In genomic region chr14:44956866-44957265, GRCh38 we compare ENCODE assay signal across 20 cellular contexts. TPM values are rescaled to one million over a fixed set of nuclear protein-coding genes. Genes with fewer than 3 reads are reported as not detected.
DNase-seq lines count a peak whose midpoint lies in the region; ATAC-seq, FAIRE-seq and TF ChIP-seq lines count a peak whose summit lies in the region.
"Had no signal": no experiment of that assay in that cellular context is flagged by ENCODE, and none has a peak within 500 bp of the region (broad histone marks: within the 10 kb centered on the region; RNA-seq: fewer than 3 reads in every experiment).

No MANE protein-coding gene starts in this region.

- POLR2A ChIA-PET in HepG2 (lab: Yijun Ruan, JAX), result no interaction called here

- H3K27me3 ChIP-seq in HepG2 (ENCODE audit: control insufficient read depth in 1 of 2, insufficient read depth in 2 of 2, low read length in 2 of 2) (no peaks in the 10 kb centered on the region; a peak in 1 of 5 replicates), right lobe of liver (no peaks in the 10 kb centered on the region)
- H3K27me3 ChIP-seq: BLaER1 had no signal

- CTCF ChIA-PET in HepG2 (lab: Yijun Ruan, JAX; ENCODE audit: low intra/inter-chr PET ratio, low total read pairs), result no interaction called here

- ATAC-seq in HepG2 (no peak), right lobe of liver (no peak), GM18868 (IDR thresholded peaks at IDR 0.05; ENCODE audit: unreplicated experiment) (no peak)
- ATAC-seq: GM12878, HCT116 had no signal

- no peak for TF ChIP-seq POLR2A in HepG2 (IDR thresholded peaks at IDR 0.05; ENCODE audit: insufficient read depth in 1 of 2, low read depth in 2 of 2, low read length in 2 of 2)
- no peak for TF ChIP-seq POLR2A in right lobe of liver (IDR thresholded peaks at IDR 0.05)
- no peak for TF ChIP-seq POLR2A in GM12892 (IDR thresholded peaks at IDR 0.05; ENCODE audit: low read depth, low read length)

- peaks cover 6% of the 10 kb centered on the region; the same call in 1 of the 2 replicates for H4K20me1 ChIP-seq in HepG2 (ENCODE audit: insufficient read depth, low read length)

- peaks cover 60% of the 10 kb centered on the region for H3K4me1 Mint-ChIP-seq in brain
- H3K4me1 Mint-ChIP-seq in endothelial cell (ENCODE audit: unreplicated experiment), result peaks cover 6% of the 10 kb centered on the region

- no peak for TF ChIP-seq RAD21 in HepG2 (CRISPR knock-in tag; IDR thresholded peaks at IDR 0.05)

- peaks cover 24% of the 10 kb centered on the region for H3K36me3 Mint-ChIP-seq in brain
- H3K36me3 Mint-ChIP-seq in endothelial cell (ENCODE audit: low read depth, unreplicated experiment), result no peaks in the 10 kb centered on the region

- H3K4me3 ChIP-seq in HepG2 (replicated peaks in 1 of 3; ENCODE audit: insufficient read depth in 1 of 3, low read depth in 2 of 3, low read length in 3 of 3) (no peak overlapping the region), right lobe of liver (no peak overlapping the region)
- H3K4me3 ChIP-seq: BLaER1, GM12878 had no signal

- no TSS peak for BruUV-seq in HepG2 (replicated peaks; lab: Mats Ljungman, UMichigan)

- H3K79me2 ChIP-seq in HepG2 (ENCODE audit: insufficient read depth, low read length), result peaks cover 68% of the 10 kb centered on the region

- WGBS in HepG2 (ENCODE audit: low lambda C conversion rate), result 99% methylated on average over 3 of the region's 3 CpGs
- WGBS in right lobe of liver (ENCODE audit: insufficient coverage, low coverage, low lambda C conversion rate, missing lambda C conversion rate), result 97% methylated on average over 3 of the region's 3 CpGs

- no peak overlapping the region for H3K9ac ChIP-seq in HepG2 (ENCODE audit: insufficient read depth, low read depth, low read length)
- H3K9ac ChIP-seq: BLaER1 had no signal

- no peak overlapping the region for H2AFZ ChIP-seq in HepG2 (ENCODE audit: low read length)

- in situ Hi-C loops in HepG2 (cut with HindIII; ENCODE audit: extremely low pct_ligation_motif_present, low pct_unique_long_range_greater_than_20kb), result no loop called here

- H3K36me3 ChIP-seq in HepG2 (replicated peaks in 1 of 2; ENCODE audit: control insufficient read depth in 1 of 2, insufficient read depth in 2 of 2, low read length in 2 of 2), result peaks cover 1 to 3% of the 10 kb centered on the region in 2 experiments; a peak in 1 of 5 replicates
- no peaks in the 10 kb centered on the region for H3K36me3 ChIP-seq in right lobe of liver

- DNase-seq in HepG2 (ENCODE audit: low spot score) (no peak), right lobe of liver (no peak), GM12892 (ENCODE audit: insufficient read length) (no peak), endothelial cell (ENCODE audit: low spot score) (no peak), activated gamma-delta T cell (lab: John Stamatoyannopoulos, UW) (no peak)
- DNase-seq: 8988T; CD8-positive, alpha-beta memory T cell; COR-L47; DMS 273 treated with DMSO at 0.1 percent for 48 hours; DMS53; DND-41; EL; GOT3; H7 had no signal

- TF ChIP-seq EP300 in HepG2 (IDR thresholded peaks at IDR 0.05; ENCODE audit: low read depth in 2 of 2, low read length in 2 of 2) (no peak), HepG2 (CRISPR knock-in tag; IDR thresholded peaks at IDR 0.05; ENCODE audit: borderline replicate concordance) (no peak)

- FAIRE-seq in HepG2 (lab: Jason Lieb, UNC) (no peak), GM12892 (lab: Jason Lieb, UNC) (peak; percentile 38)
- FAIRE-seq: GM12878 had no signal

- H3K4me3 Mint-ChIP-seq in brain, result peak overlapping the region in 4 of 5 experiments; percentile 7 to 69 (median 52)
- H3K4me3 Mint-ChIP-seq in endothelial cell (ENCODE audit: unreplicated experiment), result no peak overlapping the region
- H3K4me3 Mint-ChIP-seq: CD14-positive monocyte had no signal

- intact Hi-C loops in HepG2 (cut with micrococcal nuclease; ENCODE audit: unreplicated experiment) (no loop called here), right lobe of liver (cut with DNase I) (no loop called here)

- no peak overlapping the region for H3K4me2 ChIP-seq in HepG2 (ENCODE audit: low read depth, low read length)
- H3K4me2 ChIP-seq: BLaER1 had no signal

- H3K9me3 Mint-ChIP-seq in brain (no peaks in the 10 kb centered on the region), endothelial cell (ENCODE audit: unreplicated experiment) (no peaks in the 10 kb centered on the region)
- H3K9me3 Mint-ChIP-seq: CD14-positive monocyte; CD8-positive, alpha-beta memory T cell had no signal

- no peak for TF ChIP-seq CTCF in HepG2 (CRISPR knock-in tag; IDR thresholded peaks at IDR 0.05)
- no peak for TF ChIP-seq CTCF in right lobe of liver (IDR thresholded peaks at IDR 0.05)
- no peak for TF ChIP-seq CTCF in brain (conservative IDR thresholded peaks at IDR 0.05)
- TF ChIP-seq CTCF in endothelial cell (IDR thresholded peaks at IDR 0.05; ENCODE audit: unreplicated experiment), result no peak

- no peak overlapping the region for H3K27ac ChIP-seq in HepG2 (ENCODE audit: extremely low read length, insufficient read depth, low read length)
- no peak overlapping the region for H3K27ac ChIP-seq in right lobe of liver
- H3K27ac ChIP-seq: BLaER1 had no signal

- H3K27me3 Mint-ChIP-seq in brain (no peaks in the 10 kb centered on the region), endothelial cell (ENCODE audit: unreplicated experiment) (no peaks in the 10 kb centered on the region)
- H3K27me3 Mint-ChIP-seq: CD8-positive, alpha-beta memory T cell had no signal

- no peaks in the 10 kb centered on the region for H3K9me3 ChIP-seq in HepG2 (ENCODE audit: low read length)
- peaks cover 0 to 3% (median 0%) of the 10 kb centered on the region in 4 donors for H3K9me3 ChIP-seq in right lobe of liver
- H3K9me3 ChIP-seq: BLaER1 had no signal

- H3K27ac Mint-ChIP-seq in brain (no peak overlapping the region), endothelial cell (ENCODE audit: unreplicated experiment) (no peak overlapping the region)
- H3K27ac Mint-ChIP-seq: CD14-positive monocyte; CD8-positive, alpha-beta memory T cell had no signal

- H3K4me1 ChIP-seq in HepG2 (ENCODE audit: insufficient read depth, low read length) (peaks cover 24% of the 10 kb centered on the region), right lobe of liver (peaks cover 0 to 11% (median 5%) of the 10 kb centered on the region in 4 donors)

TF ChIP-seq in HepG2, 621 proteins besides CTCF, POLR2A, EP300 and RAD21 (continues in another document):
- no peak for TF ChIP-seq ZFAT (CRISPR knock-in tag; conservative IDR thresholded peaks at IDR 0.05)

RNA-seq across cellular contexts. Expression of gene KLHL28, which starts 4.9 kb away (rescaled TPM):
- 6.6 and 9.8 TPM in 2 replicates for total RNA-seq in HepG2 (2016; rRNA removed; fragmentation: Illumina TruSeq; extraction: Trizol)
- total RNA-seq in HepG2 (2016; cell fraction: cytosol; rRNA removed; fragmentation: Illumina TruSeq; extraction: Trizol; ENCODE audit: low read depth), result 2.5 and 4.1 TPM in 2 replicates
- 6.6 and 8.2 TPM in 2 replicates for total RNA-seq in HepG2 (2016; cell fraction: insoluble cytoplasmic fraction; rRNA removed; fragmentation: Illumina TruSeq; extraction: Trizol)
- total RNA-seq in HepG2 (2016; cell fraction: membrane; rRNA removed; fragmentation: Illumina TruSeq; extraction: Trizol), result 2.5 and 2.9 TPM in 2 replicates
- 8.3 and 9.3 TPM in 2 replicates for total RNA-seq in HepG2 (2016; cell fraction: nucleus; rRNA removed; fragmentation: Illumina TruSeq; extraction: Trizol)
- polyA plus RNA-seq in HepG2 (2011; rRNA removed), result 2.7 and 3.4 TPM in 2 replicates
- polyA plus RNA-seq in HepG2 (2011; cell fraction: cytosol; rRNA removed), result 1.1 and 2.2 TPM in 2 replicates
- 3.3 and 4.5 TPM in 2 replicates for polyA plus RNA-seq in HepG2 (2011; cell fraction: nucleus; rRNA removed)
- polyA plus RNA-seq in HepG2 (2012), result 4.6 and 4.8 TPM in 2 replicates
- polyA plus RNA-seq in HepG2 (2016; cell fraction: cytosol; fragmentation: Illumina TruSeq; extraction: Trizol; ENCODE audit: low read depth), result 0.50 and 0.64 TPM in 2 replicates
- 4.3 and 5.1 TPM in 2 replicates for polyA plus RNA-seq in HepG2 (2016; cell fraction: insoluble cytoplasmic fraction; fragmentation: Illumina TruSeq; extraction: Trizol; ENCODE audit: low read depth)
- 0.31 and 0.84 TPM in 2 replicates for polyA plus RNA-seq in HepG2 (2016; cell fraction: membrane; fragmentation: Illumina TruSeq; extraction: Trizol; ENCODE audit: low read depth)
- polyA plus RNA-seq in HepG2 (2016; cell fraction: nucleus; fragmentation: Illumina TruSeq; extraction: Trizol; ENCODE audit: insufficient read depth, low read depth), result 5.2 and 5.5 TPM in 2 replicates
- 17.1 and 19.1 TPM in 2 replicates for polyA minus RNA-seq in HepG2 (2011; rRNA and poly(A)+ RNA removed; ENCODE audit: low replicate concordance)
- 6.0 and 6.7 TPM in 2 replicates for polyA minus RNA-seq in HepG2 (2011; cell fraction: cytosol; rRNA and poly(A)+ RNA removed)
- 19.1 and 27.1 TPM in 2 replicates for polyA minus RNA-seq in HepG2 (2011; cell fraction: nucleus; rRNA and poly(A)+ RNA removed)
- 1 to 10 TPM; 3.4 to 7.8 (median 6.1) TPM for total RNA-seq in right lobe of liver
- 7.3 TPM for polyA plus RNA-seq in GM12892 (2012; ENCODE audit: missing spikeins)
- 3.5 TPM for polyA plus RNA-seq in brain (ENCODE audit: insufficient read depth, low read depth, low replicate concordance)
- 14.3 TPM for total RNA-seq in endothelial cell (ENCODE audit: unreplicated experiment)

RNA-seq across cellular contexts. Expression of gene TOGARAM1, which starts 5.1 kb away (rescaled TPM):
- total RNA-seq in HepG2 (2016; rRNA removed; fragmentation: Illumina TruSeq; extraction: Trizol) (9.8 and 10.6 TPM in 2 replicates), right lobe of liver (10 to 100 TPM in 1 of 6 experiments, 1 to 10 TPM in 5; 4.7 to 12.5 (median 6.9) TPM), endothelial cell (ENCODE audit: unreplicated experiment) (17.1 TPM)
- 11.4 and 15.3 TPM in 2 replicates for total RNA-seq in HepG2 (2016; cell fraction: cytosol; rRNA removed; fragmentation: Illumina TruSeq; extraction: Trizol; ENCODE audit: low read depth)
- total RNA-seq in HepG2 (2016; cell fraction: insoluble cytoplasmic fraction; rRNA removed; fragmentation: Illumina TruSeq; extraction: Trizol), result 8.9 and 9.1 TPM in 2 replicates
- 8.1 and 8.4 TPM in 2 replicates for total RNA-seq in HepG2 (2016; cell fraction: membrane; rRNA removed; fragmentation: Illumina TruSeq; extraction: Trizol)
- 18.8 and 24.1 TPM in 2 replicates for total RNA-seq in HepG2 (2016; cell fraction: nucleus; rRNA removed; fragmentation: Illumina TruSeq; extraction: Trizol)
- polyA plus RNA-seq in HepG2 (2011; rRNA removed) (5.6 TPM in 2 replicates), brain (ENCODE audit: insufficient read depth, low read depth, low replicate concordance) (5.2 TPM)
- 1.6 and 4.2 TPM in 2 replicates for polyA plus RNA-seq in HepG2 (2011; cell fraction: cytosol; rRNA removed)
- 5.5 and 5.7 TPM in 2 replicates for polyA plus RNA-seq in HepG2 (2011; cell fraction: nucleus; rRNA removed)
- 3.5 and 4.6 TPM in 2 replicates for polyA plus RNA-seq in HepG2 (2012)
- 0.69 and 0.71 TPM in 2 replicates for polyA plus RNA-seq in HepG2 (2016; cell fraction: cytosol; fragmentation: Illumina TruSeq; extraction: Trizol; ENCODE audit: low read depth)
- polyA plus RNA-seq in HepG2 (2016; cell fraction: insoluble cytoplasmic fraction; fragmentation: Illumina TruSeq; extraction: Trizol; ENCODE audit: low read depth), result 5.4 and 7.3 TPM in 2 replicates
- 1.6 and 1.7 TPM in 2 replicates for polyA plus RNA-seq in HepG2 (2016; cell fraction: membrane; fragmentation: Illumina TruSeq; extraction: Trizol; ENCODE audit: low read depth)
- 14.0 and 17.1 TPM in 2 replicates for polyA plus RNA-seq in HepG2 (2016; cell fraction: nucleus; fragmentation: Illumina TruSeq; extraction: Trizol; ENCODE audit: insufficient read depth, low read depth)
- polyA minus RNA-seq in HepG2 (2011; rRNA and poly(A)+ RNA removed; ENCODE audit: low replicate concordance), result 14.7 and 16.5 TPM in 2 replicates
- polyA minus RNA-seq in HepG2 (2011; cell fraction: cytosol; rRNA and poly(A)+ RNA removed), result 7.1 and 7.9 TPM in 2 replicates
- polyA minus RNA-seq in HepG2 (2011; cell fraction: nucleus; rRNA and poly(A)+ RNA removed), result 49.1 and 63.7 TPM in 2 replicates
- 8.1 TPM for polyA plus RNA-seq in GM12892 (2012; ENCODE audit: missing spikeins)
